Comparison of ENCODE assay signal across 8 cellular contexts in the genomic region with DNA sequence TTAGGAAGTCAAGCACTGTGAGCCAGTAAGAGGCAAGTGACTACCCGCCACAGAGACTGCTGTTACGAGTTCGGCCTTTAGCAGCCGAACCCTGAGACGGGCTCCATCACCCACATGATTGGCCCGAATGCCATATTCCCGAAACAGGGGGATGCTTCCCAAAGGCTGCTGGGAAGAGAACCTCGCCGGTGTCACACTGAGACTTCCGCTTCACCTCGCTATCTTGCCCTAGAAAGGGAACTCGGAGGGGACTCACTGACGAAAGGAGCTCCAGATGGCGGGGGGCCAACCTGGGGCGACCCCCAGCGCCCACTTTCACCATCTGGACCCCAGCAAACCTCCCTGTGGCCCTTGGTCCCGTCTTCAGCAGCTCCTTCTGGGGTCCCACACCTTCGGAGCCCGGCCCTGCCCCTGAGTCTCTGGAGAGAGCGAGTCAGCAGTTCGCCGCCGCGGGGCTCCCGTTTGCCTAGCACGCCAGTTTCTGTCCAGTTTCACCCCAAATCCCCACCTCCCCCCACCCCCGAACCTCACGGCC. TPM values are rescaled to one million over a fixed set of nuclear protein-coding genes. Genes with fewer than 3 reads are reported as not detected.
DNase-seq lines count a peak whose midpoint lies in the region; ATAC-seq and TF ChIP-seq lines count a peak whose summit lies in the region.

No MANE protein-coding gene starts in this region.

- CTCF ChIA-PET in GM10248 (lab: Yijun Ruan, JAX) = interaction anchor here (0.6 to 3.2 kb wide), 9 partner anchors 11 to 276 kb away, joined by 3 to 12 read pairs (median 3); no protein-coding TSS in a partner anchor

- H3K9me3 ChIP-seq in ES-I3 (ENCODE audit: control insufficient read depth, insufficient read depth, low read length) = no peaks in the 10 kb centered on the region
- H3K9me3 ChIP-seq in fibroblast of lung (ENCODE audit: control insufficient read depth, insufficient read depth, low read depth, low read length) = no peaks in the 10 kb centered on the region
- no peaks in the 10 kb centered on the region for H3K9me3 ChIP-seq in upper lobe of right lung

- H3K4me2 ChIP-seq in fibroblast of lung (ENCODE audit: extremely low read depth, insufficient read depth, low read length) = peak overlapping the region; percentile 96

- DNase-seq in Jurkat, Clone E6-1 (ENCODE audit: low read depth, low spot score) = no peak
- peak; percentile 81 for DNase-seq in activated CD8-positive, alpha-beta memory T cell treated with anti-CD3 and anti-CD28 coated beads, Interleukin-2, amount 50 U/mL, for 48 hours
- DNase-seq in fibroblast of lung (ENCODE audit: low read depth in 2 of 2) (peak; percentile 19 to 33), nephron progenitor cell (peak; percentile 58), upper lobe of right lung (peak; percentile 82), GM10248 (ENCODE audit: extremely low spot score) (no peak)

- peaks cover 33% of the 10 kb centered on the region for H3K36me3 Mint-ChIP-seq in nephron progenitor cell (ENCODE audit: low read depth)

- H3K27ac ChIP-seq in fibroblast of lung (ENCODE audit: insufficient read depth, low read length) (peak overlapping the region; percentile 88), upper lobe of right lung (peak overlapping the region; percentile 91)

- ATAC-seq in GM21723 (IDR thresholded peaks at IDR 0.05; ENCODE audit: unreplicated experiment) = peak; percentile 43
- peak; percentile 64 for ATAC-seq in upper lobe of right lung

- H3K27me3 ChIP-seq in fibroblast of lung (ENCODE audit: control insufficient read depth, insufficient read depth, low read length) (no peaks in the 10 kb centered on the region), upper lobe of right lung (no peaks in the 10 kb centered on the region)

- peak overlapping the region; percentile 84 for H3K4me3 Mint-ChIP-seq in nephron progenitor cell

- POLR2A ChIA-PET in GM10248 (lab: Yijun Ruan, JAX) = interaction anchor here (0.6 to 0.7 kb wide), 2 partner anchors 12 to 1070 kb away, joined by 3 read pairs; no protein-coding TSS in a partner anchor

- H3K4me1 ChIP-seq in ES-I3 (ENCODE audit: insufficient read depth, low read length) (no peaks in the 10 kb centered on the region), fibroblast of lung (ENCODE audit: control insufficient read depth, extremely low read depth, insufficient read depth, low read length) (peaks cover 8% of the 10 kb centered on the region), upper lobe of right lung (no peaks in the 10 kb centered on the region)

- H3K4me1 Mint-ChIP-seq in nephron progenitor cell = peaks cover 20% of the 10 kb centered on the region

- H3K9ac ChIP-seq in ES-I3 (ENCODE audit: low read depth, low read length) (peak overlapping the region; percentile 78), fibroblast of lung (ENCODE audit: insufficient read depth, low read length) (peak overlapping the region; percentile 92)

- H3K36me3 ChIP-seq in ES-I3 (ENCODE audit: insufficient read depth, low read length) (peaks cover 3% of the 10 kb centered on the region; the same call in 1 of the 2 replicates), fibroblast of lung (ENCODE audit: control insufficient read depth, insufficient read depth, low read length) (peaks cover 16% of the 10 kb centered on the region), upper lobe of right lung (peaks cover 31% of the 10 kb centered on the region)

- H3K9me3 Mint-ChIP-seq in nephron progenitor cell = no peaks in the 10 kb centered on the region

- peaks cover 18% of the 10 kb centered on the region for H3K79me2 ChIP-seq in fibroblast of lung (ENCODE audit: control insufficient read depth, insufficient read depth, low read length)

- peaks cover 10% of the 10 kb centered on the region for H3K27me3 Mint-ChIP-seq in nephron progenitor cell (ENCODE audit: low read depth, poor library complexity)

- intact Hi-C loops in upper lobe of right lung (cut with DNase I) = no loop called here

- H2AFZ ChIP-seq in fibroblast of lung (ENCODE audit: low read length) = no peak overlapping the region

- H3K27ac Mint-ChIP-seq in nephron progenitor cell = no peak overlapping the region

- TF ChIP-seq CTCF in fibroblast of lung (conservative IDR thresholded peaks at IDR 0.05 in 1 of 2, IDR thresholded peaks at IDR 0.05 in 1 of 2; ENCODE audit: low read depth in 1 of 2, low read length in 2 of 2) (no peak), nephron progenitor cell (IDR thresholded peaks at IDR 0.05) (no peak), upper lobe of right lung (IDR thresholded peaks at IDR 0.05) (no peak), GM10248 (IDR thresholded peaks at IDR 0.05; ENCODE audit: control extremely low read depth, extremely low read depth, low read depth, missing control alignments) (no peak)

- no peaks in the 10 kb centered on the region for H4K20me1 ChIP-seq in fibroblast of lung (ENCODE audit: control insufficient read depth, extremely low read depth, insufficient read depth, low read length)

- peak overlapping the region; percentile 79 for H3K4me3 ChIP-seq in Jurkat, Clone E6-1 (ENCODE audit: low read length)
- H3K4me3 ChIP-seq in fibroblast of lung (replicated peaks in 1 of 4; ENCODE audit: control extremely low read depth in 1 of 4, insufficient read depth in 1 of 4, low read depth in 3 of 4, low read length in 4 of 4) = peak overlapping the region; percentile 61 to 78 (median 72)
- peak overlapping the region; percentile 91 for H3K4me3 ChIP-seq in upper lobe of right lung

RNA-seq across cellular contexts. Expression of gene HPS1, which starts 0.5 kb away (rescaled TPM):
- polyA plus RNA-seq in Jurkat, Clone E6-1 (2012; ENCODE audit: insufficient read depth, insufficient read length) = 39.1 TPM
- total RNA-seq in fibroblast of lung (28.8 and 44.6 TPM in 2 replicates), upper lobe of right lung (77.7 TPM)
- polyA plus RNA-seq in fibroblast of lung = 58.1 and 65.0 TPM in 2 replicates
- 69.4 and 77.0 TPM in 2 replicates for polyA plus RNA-seq in fibroblast of lung (2012)
- 132 TPM in 2 replicates for polyA minus RNA-seq in fibroblast of lung (ENCODE audit: low replicate concordance)

RNA-seq across cellular contexts. Expression of gene PYROXD2, which starts 31.2 kb away (rescaled TPM):
- 8.9 TPM for polyA plus RNA-seq in Jurkat, Clone E6-1 (2012; ENCODE audit: insufficient read depth, insufficient read length)
- total RNA-seq in fibroblast of lung (12.8 and 16.0 TPM in 2 replicates), upper lobe of right lung (13.0 TPM)
- polyA plus RNA-seq in fibroblast of lung = 8.7 and 15.9 TPM in 2 replicates
- 9.3 and 16.8 TPM in 2 replicates for polyA plus RNA-seq in fibroblast of lung (2012)
- 6.9 and 20.3 TPM in 2 replicates for polyA minus RNA-seq in fibroblast of lung (ENCODE audit: low replicate concordance)

Comparison
In these comparisons a context has a peak if more than half of its experiments do, and no peak if none do; other contexts are left out.
1. DNase-seq: peak in activated CD8-positive, alpha-beta memory T cell treated with anti-CD3 and anti-CD28 coated beads, Interleukin-2, amount 50 U/mL, for 48 hours (single experiment), fibroblast of lung (2 of 2), nephron progenitor cell (single experiment) and upper lobe of right lung (single experiment); none in Jurkat, Clone E6-1 (single experiment) and GM10248 (single experiment).
2. Peak in every context shown above with its lines, with median percentiles within 50 percentile points of each other: H3K4me3 ChIP-seq.